ENCODE assay signal across 8 cellular contexts in the genomic region with DNA sequence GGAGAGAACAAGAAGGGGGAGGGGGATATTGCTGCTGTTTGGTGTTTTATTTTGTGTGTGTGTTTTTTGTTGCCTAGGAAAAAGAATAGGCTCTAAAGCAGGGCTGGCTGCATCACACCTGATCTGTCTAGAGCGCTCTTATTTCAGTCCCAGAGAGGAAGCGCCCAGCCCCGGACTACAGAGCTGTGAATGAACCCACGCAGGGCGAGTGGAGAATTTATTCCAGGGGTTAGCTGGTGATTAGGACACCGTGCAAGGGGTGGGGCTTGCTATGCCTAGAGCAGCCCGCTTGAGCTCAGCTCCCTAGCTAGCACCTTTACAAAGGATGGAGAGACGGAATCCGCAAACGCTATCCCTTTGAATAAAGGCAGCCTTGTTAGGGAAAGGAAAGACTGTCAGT.
DNase-seq lines count a peak whose midpoint lies in the region; ATAC-seq and TF ChIP-seq lines count a peak whose summit lies in the region.

No MANE protein-coding gene starts in this region.

- H3K4me1 Mint-ChIP-seq in stimulated activated memory B cell treated with anti-CD40 and anti-IgM and Interleukin-4, amounts not matched to agents 10 μg/mL and 1 μg/mL and 100 μg/mL, for 72 hours: peaks cover 16% of the 10 kb centered on the region

- H3K4me3 Mint-ChIP-seq in stimulated activated memory B cell treated with anti-CD40 and anti-IgM and Interleukin-4, amounts not matched to agents 10 μg/mL and 1 μg/mL and 100 μg/mL, for 72 hours: peak overlapping the region; percentile 40

- peak; percentile 46 for DNase-seq in NCI-H2196 (lab: John Stamatoyannopoulos, UW; ENCODE audit: unreplicated experiment)
- DNase-seq in NCI-H2196 treated with DMSO at 0.1 percent for 48 hours (lab: John Stamatoyannopoulos, UW; ENCODE audit: unreplicated experiment): no peak
- peak; percentile 94 for DNase-seq in NCI-H69 (lab: John Stamatoyannopoulos, UW)
- DNase-seq in choroid plexus epithelial cell (ENCODE audit: low read depth): peak; percentile 44
- DNase-seq in kidney tubule cell (ENCODE audit: low spot score): peak; percentile 51
- DNase-seq in activated CD8-positive, alpha-beta memory T cell treated with anti-CD3 and anti-CD28 coated beads for 24 hours: no peak

- no peaks in the 10 kb centered on the region for H3K36me3 Mint-ChIP-seq in stimulated activated memory B cell treated with anti-CD40 and anti-IgM and Interleukin-4, amounts not matched to agents 10 μg/mL and 1 μg/mL and 100 μg/mL, for 72 hours

- H3K27ac Mint-ChIP-seq in stimulated activated memory B cell treated with anti-CD40 and anti-IgM and Interleukin-4, amounts not matched to agents 10 μg/mL and 1 μg/mL and 100 μg/mL, for 72 hours: no peak overlapping the region

- peak overlapping the region; percentile 58 for H3K4me3 ChIP-seq in choroid plexus epithelial cell (ENCODE audit: low read depth, low read length)

- ATAC-seq in stimulated activated memory B cell treated with anti-CD40 and anti-IgM and Interleukin-4, amounts not matched to agents 10 μg/mL and 1 μg/mL and 100 μg/mL, for 72 hours: peak; percentile 47
- ATAC-seq in HG03565 (IDR thresholded peaks at IDR 0.05; ENCODE audit: unreplicated experiment): no peak

- no peak for TF ChIP-seq CTCF in choroid plexus epithelial cell (conservative IDR thresholded peaks at IDR 0.05; ENCODE audit: low read depth, low read length)

- H3K27me3 Mint-ChIP-seq in stimulated activated memory B cell treated with anti-CD40 and anti-IgM and Interleukin-4, amounts not matched to agents 10 μg/mL and 1 μg/mL and 100 μg/mL, for 72 hours: peaks cover 28% of the 10 kb centered on the region

- H3K9me3 Mint-ChIP-seq in stimulated activated memory B cell treated with anti-CD40 and anti-IgM and Interleukin-4, amounts not matched to agents 10 μg/mL and 1 μg/mL and 100 μg/mL, for 72 hours: no peaks in the 10 kb centered on the region

Comparison
In these comparisons a context has a peak if more than half of its experiments do, and no peak if none do; other contexts are left out.
1. DNase-seq: peak in NCI-H2196 (single experiment), NCI-H69 (single experiment), choroid plexus epithelial cell (single experiment) and kidney tubule cell (single experiment); none in NCI-H2196 treated with DMSO at 0.1 percent for 48 hours (single experiment) and activated CD8-positive, alpha-beta memory T cell treated with anti-CD3 and anti-CD28 coated beads for 24 hours (single experiment).